ENCODE assay signal across 9 cellular contexts in the genomic region with DNA sequence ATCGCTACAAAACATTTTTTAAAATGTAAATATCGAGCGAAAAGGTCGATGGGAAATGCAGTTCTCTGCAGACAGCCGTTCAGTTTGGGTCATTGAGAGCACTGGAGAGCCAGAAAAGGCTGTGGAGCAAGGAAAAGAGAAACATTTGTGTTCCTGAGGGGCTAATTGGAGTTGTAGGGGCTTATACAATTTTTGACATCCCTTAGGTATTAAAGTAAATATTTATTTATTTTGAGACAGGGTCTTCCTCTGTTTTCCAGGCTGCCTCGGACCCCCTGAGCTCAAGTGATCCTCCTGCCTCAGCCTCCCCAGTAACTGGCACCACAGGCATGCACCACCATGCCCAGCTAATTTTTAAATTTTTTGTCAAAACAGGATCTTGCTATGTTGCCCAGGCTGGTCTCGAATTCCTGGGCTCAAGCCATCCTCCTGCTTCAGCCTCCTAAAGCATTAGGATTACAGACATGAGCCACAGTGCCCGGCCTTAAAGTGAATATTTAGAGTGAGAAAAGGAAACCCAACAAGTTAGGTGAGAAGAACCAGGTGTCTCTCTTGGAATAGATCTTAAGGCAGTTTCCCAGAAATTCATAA. TPM values are rescaled to one million over a fixed set of nuclear protein-coding genes. Genes with fewer than 3 reads are reported as not detected.
DNase-seq lines count a peak whose midpoint lies in the region; ATAC-seq and TF ChIP-seq lines count a peak whose summit lies in the region.
"Had no signal": no experiment of that assay in that cellular context is flagged by ENCODE, and none has a peak within 500 bp of the region (broad histone marks: within the 10 kb centered on the region; RNA-seq: fewer than 3 reads in every experiment).

No MANE protein-coding gene starts in this region.

- H3K9me3 ChIP-seq in MG63 (no peaks in the 10 kb centered on the region), colonic mucosa (no peaks in the 10 kb centered on the region)

- H3K27ac Mint-ChIP-seq in neural crest cell (ENCODE audit: unreplicated experiment), result no peak overlapping the region

- intact Hi-C loops in colonic mucosa (cut with DNase I), result no loop called here

- peak overlapping the region; percentile 39 for H3K4me3 ChIP-seq in MG63
- peak overlapping the region; percentile 56 for H3K4me3 ChIP-seq in colonic mucosa

- peaks cover 20% of the 10 kb centered on the region for H3K4me1 Mint-ChIP-seq in neural crest cell

- no peak for TF ChIP-seq CTCF in colonic mucosa (IDR thresholded peaks at IDR 0.05)
- TF ChIP-seq CTCF in neural crest cell (conservative IDR thresholded peaks at IDR 0.05), result no peak

- no peaks in the 10 kb centered on the region for H3K36me3 Mint-ChIP-seq in neural crest cell (ENCODE audit: low read depth)

- H3K27ac ChIP-seq in colonic mucosa, result peak overlapping the region; percentile 82

- ATAC-seq in GM18498 (IDR thresholded peaks at IDR 0.05; ENCODE audit: unreplicated experiment) (peak; percentile 10), GM18511 (IDR thresholded peaks at IDR 0.05; ENCODE audit: unreplicated experiment) (no peak)

- H3K9ac ChIP-seq in colonic mucosa (ENCODE audit: low read depth in 2 of 2, low read length in 2 of 2), result peak overlapping the region; percentile 51 to 61

- H3K9me3 Mint-ChIP-seq in neural crest cell, result no peaks in the 10 kb centered on the region

- H3K27me3 ChIP-seq in MG63 (no peaks in the 10 kb centered on the region), colonic mucosa (no peaks in the 10 kb centered on the region)

- DNase-seq in MG63 (no peak), colonic mucosa (no peak), neural crest cell (ENCODE audit: low read depth, low spot score) (no peak), GM19238 (ENCODE audit: insufficient read length, low spot score) (no peak), NCI-H2171 (lab: John Stamatoyannopoulos, UW) (no peak)
- DNase-seq in activated CD4-positive, alpha-beta T cell treated with anti-CD3 and anti-CD28 coated beads for 4 hours, result no peak

- H3K27me3 Mint-ChIP-seq in neural crest cell (ENCODE audit: low read depth), result peaks cover 50% of the 10 kb centered on the region

- peaks cover 8% of the 10 kb centered on the region for H3K4me1 ChIP-seq in colonic mucosa

- peak overlapping the region; percentile 88 for H3K4me3 Mint-ChIP-seq in neural crest cell

- H3K36me3 ChIP-seq in MG63 (peaks cover 11% of the 10 kb centered on the region), colonic mucosa (no peaks in the 10 kb centered on the region)

RNA-seq across cellular contexts. Expression of a gene that starts 0.8 kb away (rescaled TPM):
- total RNA-seq in MG63 (2014; rRNA removed; shearing (Covaris generic); ENCODE audit: low replicate concordance), result 192 and 294 TPM in 2 replicates
- total RNA-seq in colonic mucosa (10 to 100 TPM; 28.8 to 58.3 TPM), neural crest cell (43.7 and 45.7 TPM in 2 replicates)

RNA-seq across cellular contexts. Expression of a gene that starts 3.1 kb away (rescaled TPM):
- total RNA-seq in MG63 (2014; rRNA removed; shearing (Covaris generic); ENCODE audit: low replicate concordance), result 6.6 and 9.7 TPM in 2 replicates
- total RNA-seq in colonic mucosa (10 to 100 TPM; 19.8 to 23.4 TPM), neural crest cell (not detected in 2 replicates)

RNA-seq across cellular contexts. Expression of a gene that starts 12.5 kb away (rescaled TPM):
- not detected in 2 replicates for total RNA-seq in MG63 (2014; rRNA removed; shearing (Covaris generic); ENCODE audit: low replicate concordance)
- total RNA-seq in colonic mucosa (100 to 1,000 TPM; 111 to 159 TPM), neural crest cell (not detected in 2 replicates)
- total RNA-seq: SK-MEL-5 had no signal

RNA-seq across cellular contexts. Expression of a gene that starts 19.1 kb away (rescaled TPM):
- total RNA-seq in MG63 (2014; rRNA removed; shearing (Covaris generic); ENCODE audit: low replicate concordance), result 0.25 and 2.3 TPM in 2 replicates
- total RNA-seq in colonic mucosa, result 1 to 10 TPM; 3.2 to 8.4 TPM
- 5.0 and 6.0 TPM in 2 replicates for total RNA-seq in neural crest cell

RNA-seq across cellular contexts. Expression of a gene that starts 52.2 kb away (rescaled TPM):
- 1.8 and 7.7 TPM in 2 replicates for total RNA-seq in MG63 (2014; rRNA removed; shearing (Covaris generic); ENCODE audit: low replicate concordance)
- total RNA-seq in colonic mucosa (100 to 1,000 TPM; 790 to 935 TPM), neural crest cell (9.2 and 9.6 TPM in 2 replicates)
- total RNA-seq: SK-MEL-5 had no signal

Comparison
In these comparisons a context has a peak if more than half of its experiments do, and no peak if none do; other contexts are left out.
1. RNA of a gene that starts 12.5 kb away (total RNA-seq): 111 to 159 TPM in colonic mucosa; not detected in MG63 and not detected in neural crest cell; every median in the first group is over 100 times any median in the second.